ENCODE assay signal across 2 cellular contexts in the genomic region with DNA sequence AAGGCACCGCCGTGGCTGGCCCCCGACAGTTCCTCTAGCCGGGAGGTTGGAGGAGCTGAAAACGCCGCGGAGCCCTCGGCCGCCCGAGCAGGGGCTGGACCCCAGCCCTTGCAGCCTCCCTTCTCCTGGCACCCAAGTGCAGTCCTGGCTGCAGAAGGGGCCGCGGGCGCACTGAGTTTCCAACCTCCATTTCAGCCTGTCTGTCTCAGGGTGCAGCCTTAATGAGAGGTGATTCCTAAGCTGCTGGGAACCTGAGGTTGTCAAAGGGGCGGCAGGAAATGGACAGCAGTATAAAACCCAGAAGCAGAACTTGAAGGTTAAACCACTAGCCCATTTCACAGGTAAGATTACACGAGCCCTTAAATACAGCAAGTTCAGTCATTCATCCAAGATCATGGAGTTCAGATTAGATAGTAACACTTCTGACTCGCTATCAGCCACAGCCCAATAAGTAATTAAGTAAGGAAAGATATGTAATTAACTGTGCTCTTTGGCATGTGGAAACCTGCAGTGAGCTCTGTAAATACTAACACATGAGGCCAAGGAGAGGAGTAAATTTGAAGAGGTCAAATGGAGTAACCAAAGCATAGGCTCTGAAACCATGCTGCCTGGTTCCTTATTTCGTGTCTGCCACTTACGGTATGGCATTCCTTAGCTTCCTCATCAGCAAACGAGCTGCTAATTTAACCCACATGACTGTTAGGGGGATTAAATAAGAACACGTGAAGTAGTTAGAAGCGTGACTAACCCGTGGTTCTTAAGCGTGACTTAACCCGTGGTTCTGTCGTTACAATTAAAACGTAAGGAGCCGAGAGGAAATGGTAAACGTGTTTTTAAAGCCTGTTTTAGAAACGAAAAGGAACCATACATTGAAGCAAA.
TF ChIP-seq lines count a peak whose summit lies in the region.

No MANE protein-coding gene starts in this region.

TF ChIP-seq in HEK293, 187 proteins besides CTCF, POLR2A, EP300 and RAD21 (continued from another document and continues in another):
- TF ChIP-seq ZNF645 (tag by site-specific recombination; IDR thresholded peaks at IDR 0.05), result no peak
- TF ChIP-seq ZNF530 (tag by site-specific recombination; IDR thresholded peaks at IDR 0.05; ENCODE audit: low read depth), result no peak
- peak; percentile 45 for TF ChIP-seq FEZF1 (tag by site-specific recombination; IDR thresholded peaks at IDR 0.05)
- peak; percentile 44; the same call in 1 of the 2 replicates for TF ChIP-seq ZBTB20 (tag by site-specific recombination; IDR thresholded peaks at IDR 0.05)
- TF ChIP-seq MYNN (tag by site-specific recombination; IDR thresholded peaks at IDR 0.05; ENCODE audit: borderline replicate concordance), result no peak
- peak; percentile 69 for TF ChIP-seq ZNF366 (tag by site-specific recombination; conservative IDR thresholded peaks at IDR 0.05)
- no peak for TF ChIP-seq OVOL3 (tag by site-specific recombination; IDR thresholded peaks at IDR 0.05)
- peak; percentile 10; the same call in 1 of the 2 replicates for TF ChIP-seq ZSCAN30 (tag by site-specific recombination; IDR thresholded peaks at IDR 0.05)
- no peak for TF ChIP-seq ZNF704 (tag by site-specific recombination; IDR thresholded peaks at IDR 0.05)
- peak; percentile 99 for TF ChIP-seq OSR2 (tag by site-specific recombination; IDR thresholded peaks at IDR 0.05)
- no peak for TF ChIP-seq HOXA7 (CRISPR knock-in tag; IDR thresholded peaks at IDR 0.05; ENCODE audit: borderline replicate concordance)
- TF ChIP-seq, protein P1, sequence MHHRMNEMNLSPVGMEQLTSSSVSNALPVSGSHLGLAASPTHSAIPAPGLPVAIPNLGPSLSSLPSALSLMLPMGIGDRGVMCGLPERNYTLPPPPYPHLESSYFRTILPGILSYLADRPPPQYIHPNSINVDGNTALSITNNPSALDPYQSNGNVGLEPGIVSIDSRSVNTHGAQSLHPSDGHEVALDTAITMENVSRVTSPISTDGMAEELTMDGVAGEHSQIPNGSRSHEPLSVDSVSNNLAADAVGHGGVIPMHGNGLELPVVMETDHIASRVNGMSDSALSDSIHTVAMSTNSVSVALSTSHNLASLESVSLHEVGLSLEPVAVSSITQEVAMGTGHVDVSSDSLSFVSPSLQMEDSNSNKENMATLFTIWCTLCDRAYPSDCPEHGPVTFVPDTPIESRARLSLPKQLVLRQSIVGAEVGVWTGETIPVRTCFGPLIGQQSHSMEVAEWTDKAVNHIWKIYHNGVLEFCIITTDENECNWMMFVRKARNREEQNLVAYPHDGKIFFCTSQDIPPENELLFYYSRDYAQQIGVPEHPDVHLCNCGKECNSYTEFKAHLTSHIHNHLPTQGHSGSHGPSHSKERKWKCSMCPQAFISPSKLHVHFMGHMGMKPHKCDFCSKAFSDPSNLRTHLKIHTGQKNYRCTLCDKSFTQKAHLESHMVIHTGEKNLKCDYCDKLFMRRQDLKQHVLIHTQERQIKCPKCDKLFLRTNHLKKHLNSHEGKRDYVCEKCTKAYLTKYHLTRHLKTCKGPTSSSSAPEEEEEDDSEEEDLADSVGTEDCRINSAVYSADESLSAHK (tag by site-specific recombination; IDR thresholded peaks at IDR 0.05), result peak; percentile 69; the same call in 1 of the 2 replicates
- 0 out of 2 replicates have a peak, but pooled peaks have one; percentile 34 for TF ChIP-seq KLF16 (tag by site-specific recombination; IDR thresholded peaks at IDR 0.05)
- TF ChIP-seq ZNF580 (tag by site-specific recombination; IDR thresholded peaks at IDR 0.05), result no peak
- no peak for TF ChIP-seq ZNF223 (tag by site-specific recombination; IDR thresholded peaks at IDR 0.05)
- peak; percentile 82 for TF ChIP-seq ZNF629 (tag by site-specific recombination; IDR thresholded peaks at IDR 0.05)
- peak; percentile 68 for TF ChIP-seq ZBTB48 (tag by site-specific recombination; IDR thresholded peaks at IDR 0.05)
- peak; percentile 78 for TF ChIP-seq ZNF501 (tag by site-specific recombination; IDR thresholded peaks at IDR 0.05)
- TF ChIP-seq ZNF433 (tag by site-specific recombination; IDR thresholded peaks at IDR 0.05; ENCODE audit: low read depth), result no peak
- TF ChIP-seq ZNF639 (tag by site-specific recombination; IDR thresholded peaks at IDR 0.05), result 0 out of 2 replicates have a peak, but pooled peaks have one; percentile 57
- TF ChIP-seq ZNF341 (tag by site-specific recombination; IDR thresholded peaks at IDR 0.05; ENCODE audit: low read depth), result no peak
- TF ChIP-seq, protein P2, sequence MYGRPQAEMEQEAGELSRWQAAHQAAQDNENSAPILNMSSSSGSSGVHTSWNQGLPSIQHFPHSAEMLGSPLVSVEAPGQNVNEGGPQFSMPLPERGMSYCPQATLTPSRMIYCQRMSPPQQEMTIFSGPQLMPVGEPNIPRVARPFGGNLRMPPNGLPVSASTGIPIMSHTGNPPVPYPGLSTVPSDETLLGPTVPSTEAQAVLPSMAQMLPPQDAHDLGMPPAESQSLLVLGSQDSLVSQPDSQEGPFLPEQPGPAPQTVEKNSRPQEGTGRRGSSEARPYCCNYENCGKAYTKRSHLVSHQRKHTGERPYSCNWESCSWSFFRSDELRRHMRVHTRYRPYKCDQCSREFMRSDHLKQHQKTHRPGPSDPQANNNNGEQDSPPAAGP (tag by site-specific recombination; IDR thresholded peaks at IDR 0.05), result peak; percentile 42; the same call in 1 of the 2 replicates

TF ChIP-seq in neural cell, 6 proteins besides CTCF, POLR2A, EP300 and RAD21 (continued from another document):
- TF ChIP-seq, protein P3, sequence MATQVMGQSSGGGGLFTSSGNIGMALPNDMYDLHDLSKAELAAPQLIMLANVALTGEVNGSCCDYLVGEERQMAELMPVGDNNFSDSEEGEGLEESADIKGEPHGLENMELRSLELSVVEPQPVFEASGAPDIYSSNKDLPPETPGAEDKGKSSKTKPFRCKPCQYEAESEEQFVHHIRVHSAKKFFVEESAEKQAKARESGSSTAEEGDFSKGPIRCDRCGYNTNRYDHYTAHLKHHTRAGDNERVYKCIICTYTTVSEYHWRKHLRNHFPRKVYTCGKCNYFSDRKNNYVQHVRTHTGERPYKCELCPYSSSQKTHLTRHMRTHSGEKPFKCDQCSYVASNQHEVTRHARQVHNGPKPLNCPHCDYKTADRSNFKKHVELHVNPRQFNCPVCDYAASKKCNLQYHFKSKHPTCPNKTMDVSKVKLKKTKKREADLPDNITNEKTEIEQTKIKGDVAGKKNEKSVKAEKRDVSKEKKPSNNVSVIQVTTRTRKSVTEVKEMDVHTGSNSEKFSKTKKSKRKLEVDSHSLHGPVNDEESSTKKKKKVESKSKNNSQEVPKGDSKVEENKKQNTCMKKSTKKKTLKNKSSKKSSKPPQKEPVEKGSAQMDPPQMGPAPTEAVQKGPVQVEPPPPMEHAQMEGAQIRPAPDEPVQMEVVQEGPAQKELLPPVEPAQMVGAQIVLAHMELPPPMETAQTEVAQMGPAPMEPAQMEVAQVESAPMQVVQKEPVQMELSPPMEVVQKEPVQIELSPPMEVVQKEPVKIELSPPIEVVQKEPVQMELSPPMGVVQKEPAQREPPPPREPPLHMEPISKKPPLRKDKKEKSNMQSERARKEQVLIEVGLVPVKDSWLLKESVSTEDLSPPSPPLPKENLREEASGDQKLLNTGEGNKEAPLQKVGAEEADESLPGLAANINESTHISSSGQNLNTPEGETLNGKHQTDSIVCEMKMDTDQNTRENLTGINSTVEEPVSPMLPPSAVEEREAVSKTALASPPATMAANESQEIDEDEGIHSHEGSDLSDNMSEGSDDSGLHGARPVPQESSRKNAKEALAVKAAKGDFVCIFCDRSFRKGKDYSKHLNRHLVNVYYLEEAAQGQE (IDR thresholded peaks at IDR 0.05; ENCODE audit: borderline replicate concordance), result no peak
